In the genomic region with DNA sequence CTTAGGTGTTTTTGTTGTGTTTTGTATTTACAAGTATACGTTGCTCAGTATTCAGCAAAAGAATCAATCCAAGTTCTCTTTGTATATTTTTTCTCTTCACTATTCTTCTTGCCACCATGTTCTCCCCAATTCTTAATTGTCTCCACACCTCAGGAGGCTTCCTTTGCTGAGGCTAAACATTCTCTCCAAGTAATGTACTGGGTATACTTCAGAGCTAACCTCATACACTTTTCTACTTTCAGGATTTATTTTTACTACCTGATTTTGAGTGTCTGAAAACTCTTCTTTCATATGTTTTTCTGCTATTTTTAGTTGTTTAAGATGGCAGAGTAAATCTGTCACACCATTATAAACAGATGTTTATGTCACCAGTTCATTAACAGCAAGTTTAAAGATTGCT, we compare ENCODE assay signal across 20 cellular contexts.
"Had no signal": no experiment of that assay in that cellular context is flagged by ENCODE, and none has a peak within 500 bp of the region (broad histone marks: within the 10 kb centered on the region; RNA-seq: fewer than 3 reads in every experiment).

No MANE protein-coding gene starts in this region.

- DNase-seq: cortex of kidney; effector CD8-positive, alpha-beta T cell; effector memory CD8-positive, alpha-beta T cell; endodermal cell; erythroblast; esophagus squamous epithelium; foreskin fibroblast; foreskin melanocyte; gastrocnemius medialis; glutamatergic neuron; head of caudate nucleus; heart right ventricle; hippocampal formation; left cardiac atrium; left lung; left ventricle myocardium superior; lower lobe of right lung; mesenchymal stem cell; mucosa of descending colon had no signal

- H3K4me1 ChIP-seq: esophagus squamous epithelium, gastrocnemius medialis, heart right ventricle, left lung, lower lobe of right lung had no signal

- H3K36me3 ChIP-seq: esophagus squamous epithelium, gastrocnemius medialis, heart right ventricle, left lung, lower lobe of right lung had no signal

- H3K4me3 ChIP-seq: esophagus squamous epithelium, gastrocnemius medialis, heart right ventricle, left lung, lower lobe of right lung, mucosa of descending colon had no signal

- H3K27ac ChIP-seq: epithelial cell of prostate, esophagus squamous epithelium, gastrocnemius medialis, heart right ventricle, left lung, lower lobe of right lung had no signal

- H3K27me3 ChIP-seq: esophagus squamous epithelium, gastrocnemius medialis, heart right ventricle, left lung had no signal

- H3K9me3 ChIP-seq: gastrocnemius medialis, lower lobe of right lung had no signal
